In the genomic region with DNA sequence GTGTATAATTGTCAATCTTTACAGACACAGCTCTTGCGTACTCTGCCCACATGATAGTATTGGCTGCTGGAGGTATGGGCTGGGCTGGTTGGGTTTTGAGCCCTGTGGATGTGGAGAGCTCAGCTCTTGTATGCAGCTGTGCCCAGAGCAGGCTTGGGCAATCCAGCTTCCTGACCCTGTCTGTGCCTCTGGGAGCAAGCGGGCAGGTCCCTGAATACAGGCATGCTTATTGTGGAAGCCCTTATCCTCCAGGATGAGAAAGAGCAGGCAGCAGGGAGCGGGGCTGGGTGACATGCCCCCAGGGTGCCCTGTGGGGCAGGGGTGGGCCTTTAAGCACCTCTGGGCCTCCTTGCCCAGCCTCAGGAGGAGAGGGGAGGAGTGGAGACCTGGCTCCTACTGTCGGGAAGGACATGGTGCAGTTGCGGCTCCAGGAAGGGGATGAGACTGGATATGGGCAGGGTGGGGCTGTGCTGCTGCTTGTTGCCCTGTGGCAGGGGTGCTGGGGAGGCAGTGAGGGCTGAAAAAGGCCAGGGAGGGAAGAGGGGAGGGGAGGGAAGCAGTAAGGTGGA, we compare ENCODE assay signal across 1 cellular context.
TF ChIP-seq lines count a peak whose summit lies in the region.

No MANE protein-coding gene starts in this region.

TF ChIP-seq in K562, 482 proteins besides CTCF, POLR2A, EP300 and RAD21 (continued from another document):
- TF ChIP-seq STAG1 (CRISPR knock-in tag; IDR thresholded peaks at IDR 0.05; ENCODE audit: borderline replicate concordance) (0 out of 2 replicates have a peak, but pooled peaks have one; percentile 16), PCBP2 (IDR thresholded peaks at IDR 0.05; ENCODE audit: low read depth, low read length, poor library complexity, severe bottlenecking) (no peak), SMARCA5 (IDR thresholded peaks at IDR 0.05) (no peak)
- TF ChIP-seq, protein P1, sequence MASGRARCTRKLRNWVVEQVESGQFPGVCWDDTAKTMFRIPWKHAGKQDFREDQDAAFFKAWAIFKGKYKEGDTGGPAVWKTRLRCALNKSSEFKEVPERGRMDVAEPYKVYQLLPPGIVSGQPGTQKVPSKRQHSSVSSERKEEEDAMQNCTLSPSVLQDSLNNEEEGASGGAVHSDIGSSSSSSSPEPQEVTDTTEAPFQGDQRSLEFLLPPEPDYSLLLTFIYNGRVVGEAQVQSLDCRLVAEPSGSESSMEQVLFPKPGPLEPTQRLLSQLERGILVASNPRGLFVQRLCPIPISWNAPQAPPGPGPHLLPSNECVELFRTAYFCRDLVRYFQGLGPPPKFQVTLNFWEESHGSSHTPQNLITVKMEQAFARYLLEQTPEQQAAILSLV (tag; IDR thresholded peaks at IDR 0.05): no peak
- TF ChIP-seq, protein P2, sequence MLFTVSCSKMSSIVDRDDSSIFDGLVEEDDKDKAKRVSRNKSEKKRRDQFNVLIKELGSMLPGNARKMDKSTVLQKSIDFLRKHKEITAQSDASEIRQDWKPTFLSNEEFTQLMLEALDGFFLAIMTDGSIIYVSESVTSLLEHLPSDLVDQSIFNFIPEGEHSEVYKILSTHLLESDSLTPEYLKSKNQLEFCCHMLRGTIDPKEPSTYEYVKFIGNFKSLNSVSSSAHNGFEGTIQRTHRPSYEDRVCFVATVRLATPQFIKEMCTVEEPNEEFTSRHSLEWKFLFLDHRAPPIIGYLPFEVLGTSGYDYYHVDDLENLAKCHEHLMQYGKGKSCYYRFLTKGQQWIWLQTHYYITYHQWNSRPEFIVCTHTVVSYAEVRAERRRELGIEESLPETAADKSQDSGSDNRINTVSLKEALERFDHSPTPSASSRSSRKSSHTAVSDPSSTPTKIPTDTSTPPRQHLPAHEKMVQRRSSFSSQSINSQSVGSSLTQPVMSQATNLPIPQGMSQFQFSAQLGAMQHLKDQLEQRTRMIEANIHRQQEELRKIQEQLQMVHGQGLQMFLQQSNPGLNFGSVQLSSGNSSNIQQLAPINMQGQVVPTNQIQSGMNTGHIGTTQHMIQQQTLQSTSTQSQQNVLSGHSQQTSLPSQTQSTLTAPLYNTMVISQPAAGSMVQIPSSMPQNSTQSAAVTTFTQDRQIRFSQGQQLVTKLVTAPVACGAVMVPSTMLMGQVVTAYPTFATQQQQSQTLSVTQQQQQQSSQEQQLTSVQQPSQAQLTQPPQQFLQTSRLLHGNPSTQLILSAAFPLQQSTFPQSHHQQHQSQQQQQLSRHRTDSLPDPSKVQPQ (CRISPR knock-in tag; IDR thresholded peaks at IDR 0.05; ENCODE audit: borderline replicate concordance): no peak
